9 cellular contexts compared by ENCODE assay signal in genomic region chr12:57236925-57237652, GRCh38. TPM values are rescaled to one million over a fixed set of nuclear protein-coding genes. Genes with fewer than 3 reads are reported as not detected.
A peak's percentile ranks its signal among the peaks of the same experiment; 100 is the strongest.
DNase-seq lines count a peak whose midpoint lies in the region; ATAC-seq and TF ChIP-seq lines count a peak whose summit lies in the region.
"Had no signal": no experiment of that assay in that cellular context is flagged by ENCODE, and none has a peak within 500 bp of the region (broad histone marks: within the 10 kb centered on the region; RNA-seq: fewer than 3 reads in every experiment).

No MANE protein-coding gene starts in this region.

- H3K4me3 ChIP-seq in right atrium auricular region (peak overlapping the region; percentile 32 to 42), subcutaneous abdominal adipose tissue (ENCODE audit: low read depth in 1 of 5, low read length in 5 of 5) (peak overlapping the region in 4 of 5 donors; percentile 23 to 55 (median 49))

- H3K4me1 ChIP-seq in right atrium auricular region (peaks cover 0 to 60% of the 10 kb centered on the region in 2 donors), subcutaneous abdominal adipose tissue (ENCODE audit: control insufficient read depth in 5 of 5, insufficient read depth in 5 of 5, low read length in 5 of 5) (peaks cover 4 to 56% (median 49%) of the 10 kb centered on the region in 5 donors)

- peaks cover 42% of the 10 kb centered on the region for H3K4me1 Mint-ChIP-seq in activated CD8-positive, alpha-beta memory T cell treated with anti-CD3 and anti-CD28 coated beads, Interleukin-2, amount 10 ng/mL, durations not matched to agents 7 days and 5 days
- H3K4me1 Mint-ChIP-seq in activated CD4-positive, alpha-beta memory T cell treated with anti-CD3 and anti-CD28 coated beads for 36 hours (ENCODE audit: low read depth) = peaks cover 57% of the 10 kb centered on the region
- peaks cover 35% of the 10 kb centered on the region for H3K4me1 Mint-ChIP-seq in MCF 10A (ENCODE audit: insufficient read depth, unreplicated experiment)

- TF ChIP-seq CTCF in right atrium auricular region (IDR thresholded peaks at IDR 0.05) (no peak), MCF 10A (IDR thresholded peaks at IDR 0.05; ENCODE audit: unreplicated experiment) (no peak)

- H3K9ac ChIP-seq in subcutaneous abdominal adipose tissue (ENCODE audit: low read length in 5 of 5) = no peak overlapping the region
- H3K9ac ChIP-seq: BLaER1 had no signal

- no peak overlapping the region for H3K4me3 Mint-ChIP-seq in activated CD8-positive, alpha-beta memory T cell treated with anti-CD3 and anti-CD28 coated beads, Interleukin-2, amount 10 ng/mL, durations not matched to agents 7 days and 5 days
- H3K4me3 Mint-ChIP-seq in activated CD4-positive, alpha-beta memory T cell treated with anti-CD3 and anti-CD28 coated beads for 36 hours = peak overlapping the region; percentile 46
- H3K4me3 Mint-ChIP-seq in MCF 10A (ENCODE audit: unreplicated experiment) = no peak overlapping the region

- BruUV-seq in MCF 10A (replicated peaks; lab: Mats Ljungman, UMichigan) = no TSS peak

- no peak for ATAC-seq in activated CD8-positive, alpha-beta memory T cell treated with anti-CD3 and anti-CD28 coated beads, Interleukin-2, amount 10 ng/mL, durations not matched to agents 7 days and 5 days
- ATAC-seq in GM19452 (IDR thresholded peaks at IDR 0.05; ENCODE audit: unreplicated experiment) = no peak
- ATAC-seq in HG03280 (IDR thresholded peaks at IDR 0.05; ENCODE audit: unreplicated experiment) = no peak

- H3K36me3 ChIP-seq in right atrium auricular region (peaks cover 20% of the 10 kb centered on the region), subcutaneous abdominal adipose tissue (ENCODE audit: control insufficient read depth in 5 of 5, insufficient read depth in 5 of 5, low read length in 5 of 5) (peaks cover 0 to 27% (median 26%) of the 10 kb centered on the region in 5 donors)

- CTCF ChIA-PET in activated CD8-positive, alpha-beta memory T cell treated with anti-CD3 and anti-CD28 coated beads, Interleukin-2, amount 10 ng/mL, durations not matched to agents 7 days and 5 days (lab: Charles Lee) = interaction anchor here (7.2 to 19.2 kb wide), 4 partner anchors 10 to 220 kb away, joined by 72 to 647 read pairs (median 342); partner anchors contain the start of genes GLI1, INHBE, LRP1 and NXPH4
- CTCF ChIA-PET in activated CD4-positive, alpha-beta memory T cell treated with anti-CD3 and anti-CD28 coated beads for 36 hours (lab: Charles Lee) = interaction anchor here (9.5 to 15.0 kb wide), 2 partner anchors 10 to 22 kb away, joined by 447 read pairs; partner anchors contain the start of genes NXPH4 and SHMT2
- CTCF ChIA-PET in MCF 10A (lab: Yijun Ruan, JAX) = interaction anchor here (0.6 to 9.8 kb wide), 3 partner anchors 25 to 911 kb away, joined by 3 to 188 read pairs (median 3); no protein-coding TSS in a partner anchor

- H3K27ac Mint-ChIP-seq in activated CD8-positive, alpha-beta memory T cell treated with anti-CD3 and anti-CD28 coated beads, Interleukin-2, amount 10 ng/mL, durations not matched to agents 7 days and 5 days = no peak overlapping the region
- no peak overlapping the region for H3K27ac Mint-ChIP-seq in activated CD4-positive, alpha-beta memory T cell treated with anti-CD3 and anti-CD28 coated beads for 36 hours
- no peak overlapping the region for H3K27ac Mint-ChIP-seq in MCF 10A (ENCODE audit: low read depth, unreplicated experiment)

- POLR2A ChIA-PET in activated CD4-positive, alpha-beta memory T cell treated with anti-CD3 and anti-CD28 coated beads for 36 hours (lab: Charles Lee) = interaction anchor here (1.5 to 3.9 kb wide), 2 partner anchors 7 to 11 kb away, joined by 3 to 38 read pairs; partner anchors contain the start of gene SHMT2
- POLR2A ChIA-PET in MCF 10A (lab: Yijun Ruan, JAX) = interaction anchor here (0.5 to 1.5 kb wide), 2 partner anchors 8 to 225 kb away, joined by 3 read pairs; partner anchors contain the start of gene SHMT2

- DNase-seq in activated CD8-positive, alpha-beta memory T cell treated with anti-CD3 and anti-CD28 coated beads, Interleukin-2, amount 50 U/mL, for 48 hours = peak; percentile 65
- no peak for DNase-seq in activated CD8-positive, alpha-beta memory T cell treated with anti-CD3 and anti-CD28 coated beads, Interleukin-2, amount 10 ng/mL, durations not matched to agents 7 days and 5 days
- no peak for DNase-seq in activated CD4-positive, alpha-beta memory T cell treated with anti-CD3 and anti-CD28 coated beads for 36 hours
- no peak for DNase-seq in right atrium auricular region (ENCODE audit: low spot score)
- no peak for DNase-seq in MCF 10A (ENCODE audit: unreplicated experiment)

- intact Hi-C loops in activated CD4-positive, alpha-beta memory T cell treated with anti-CD3 and anti-CD28 coated beads for 36 hours (cut with micrococcal nuclease) = loop anchor here (5.0 kb wide), 1 partner anchor 285 kb away; the partner anchor contains the start of genes DDIT3 and MBD6
- intact Hi-C loops in MCF 10A (cut with micrococcal nuclease) = no loop called here

- H3K9me3 ChIP-seq in right atrium auricular region (no peaks in the 10 kb centered on the region), subcutaneous abdominal adipose tissue (ENCODE audit: control insufficient read depth in 5 of 5, low read length in 5 of 5) (no peaks in the 10 kb centered on the region)
- H3K9me3 ChIP-seq: BLaER1 had no signal

- peaks cover 23% of the 10 kb centered on the region for H3K36me3 Mint-ChIP-seq in activated CD8-positive, alpha-beta memory T cell treated with anti-CD3 and anti-CD28 coated beads, Interleukin-2, amount 10 ng/mL, durations not matched to agents 7 days and 5 days
- peaks cover 30% of the 10 kb centered on the region for H3K36me3 Mint-ChIP-seq in activated CD4-positive, alpha-beta memory T cell treated with anti-CD3 and anti-CD28 coated beads for 36 hours
- peaks cover 33% of the 10 kb centered on the region for H3K36me3 Mint-ChIP-seq in MCF 10A (ENCODE audit: insufficient read depth, unreplicated experiment)

- H3K27me3 Mint-ChIP-seq in activated CD8-positive, alpha-beta memory T cell treated with anti-CD3 and anti-CD28 coated beads, Interleukin-2, amount 10 ng/mL, durations not matched to agents 7 days and 5 days = peaks cover 47% of the 10 kb centered on the region
- peaks cover 33% of the 10 kb centered on the region for H3K27me3 Mint-ChIP-seq in activated CD4-positive, alpha-beta memory T cell treated with anti-CD3 and anti-CD28 coated beads for 36 hours
- no peaks in the 10 kb centered on the region for H3K27me3 Mint-ChIP-seq in MCF 10A (ENCODE audit: insufficient read depth, unreplicated experiment)

- H3K27me3 ChIP-seq in right atrium auricular region = peaks cover 9 to 25% of the 10 kb centered on the region in 2 donors
- H3K27me3 ChIP-seq in subcutaneous abdominal adipose tissue (ENCODE audit: control insufficient read depth in 5 of 5, insufficient read depth in 4 of 5, low read length in 5 of 5) = peaks cover 46 to 62% (median 52%) of the 10 kb centered on the region in 5 donors

- H3K27ac ChIP-seq in right atrium auricular region = peak overlapping the region in 1 of 2 donors; percentile 71
- no peak overlapping the region for H3K27ac ChIP-seq in subcutaneous abdominal adipose tissue (ENCODE audit: low read depth, low read length)
- H3K27ac ChIP-seq: BLaER1 had no signal

- no peaks in the 10 kb centered on the region for H3K9me3 Mint-ChIP-seq in activated CD8-positive, alpha-beta memory T cell treated with anti-CD3 and anti-CD28 coated beads, Interleukin-2, amount 10 ng/mL, durations not matched to agents 7 days and 5 days (ENCODE audit: low read depth)
- no peaks in the 10 kb centered on the region for H3K9me3 Mint-ChIP-seq in activated CD4-positive, alpha-beta memory T cell treated with anti-CD3 and anti-CD28 coated beads for 36 hours
- no peaks in the 10 kb centered on the region for H3K9me3 Mint-ChIP-seq in MCF 10A (ENCODE audit: unreplicated experiment)

RNA-seq across cellular contexts. Expression of gene SHMT2, which starts 7.6 kb away (rescaled TPM):
- 100 to 1,000 TPM; 194 to 357 TPM for total RNA-seq in activated CD8-positive, alpha-beta memory T cell treated with anti-CD3 and anti-CD28 coated beads, Interleukin-2, amount 10 ng/mL, durations not matched to agents 7 days and 5 days
- total RNA-seq in activated CD4-positive, alpha-beta memory T cell treated with anti-CD3 and anti-CD28 coated beads for 36 hours = 100 to 1,000 TPM; 401 to 404 TPM
- total RNA-seq in right atrium auricular region (10 to 100 TPM; 16.6 to 33.0 TPM), MCF 10A (2022) (375 and 421 TPM in 2 replicates)

RNA-seq across cellular contexts. Expression of gene STAC3, which starts 13.9 kb away (rescaled TPM):
- total RNA-seq in activated CD8-positive, alpha-beta memory T cell treated with anti-CD3 and anti-CD28 coated beads, Interleukin-2, amount 10 ng/mL, durations not matched to agents 7 days and 5 days = 10 to 100 TPM in 1 of 2 experiments, 1 to 10 TPM in 1; 5.4 to 10.0 TPM
- 1 to 10 TPM; 1.9 to 2.0 TPM for total RNA-seq in activated CD4-positive, alpha-beta memory T cell treated with anti-CD3 and anti-CD28 coated beads for 36 hours
- total RNA-seq in right atrium auricular region (under 1 TPM; 0.48 to 0.59 TPM), MCF 10A (2022) (2.5 and 2.8 TPM in 2 replicates)

RNA-seq across cellular contexts. Expression of gene NXPH4, which starts 20.5 kb away (rescaled TPM):
- under 1 TPM; 0.58 to 0.68 TPM for total RNA-seq in activated CD8-positive, alpha-beta memory T cell treated with anti-CD3 and anti-CD28 coated beads, Interleukin-2, amount 10 ng/mL, durations not matched to agents 7 days and 5 days
- total RNA-seq in activated CD4-positive, alpha-beta memory T cell treated with anti-CD3 and anti-CD28 coated beads for 36 hours = under 1 TPM; 0.24 to 0.46 TPM
- total RNA-seq in right atrium auricular region (1 to 10 TPM in 1 of 2 donors, under 1 TPM in 1; 0.28 to 1.1 TPM), MCF 10A (2022) (2.2 and 2.8 TPM in 2 replicates)

Comparison
In these comparisons a context has a peak if more than half of its experiments do, and no peak if none do; other contexts are left out.
1. RNA of gene SHMT2, which starts 7.6 kb away (total RNA-seq): 375 to 421 TPM in MCF 10A, 401 to 404 TPM in activated CD4-positive, alpha-beta memory T cell treated with anti-CD3 and anti-CD28 coated beads for 36 hours and 194 to 357 TPM in activated CD8-positive, alpha-beta memory T cell treated with anti-CD3 and anti-CD28 coated beads, Interleukin-2, amount 10 ng/mL, durations not matched to agents 7 days and 5 days; 16.6 to 33.0 TPM in right atrium auricular region; every median in the first group is over 4 times any median in the second.